8 cellular contexts compared by ENCODE assay signal in genomic region chr14:75229923-75230792, GRCh38. TPM values are rescaled to one million over a fixed set of nuclear protein-coding genes. Genes with fewer than 3 reads are reported as not detected.
DNase-seq lines count a peak whose midpoint lies in the region; ATAC-seq and TF ChIP-seq lines count a peak whose summit lies in the region.

No MANE protein-coding gene starts in this region.

- H3F3A ChIP-seq in MM.1S (ENCODE audit: insufficient read depth, low read length) = peaks cover 3% of the 10 kb centered on the region; the same call in 1 of the 2 replicates

- POLR2A ChIA-PET in activated CD4-positive, alpha-beta memory T cell treated with anti-CD3 and anti-CD28 coated beads, Interleukin-2, amount 10 ng/mL, durations not matched to agents 7 days and 5 days (lab: Charles Lee) = interaction anchor here (0.5 to 1.9 kb wide), 7 partner anchors 9 to 66 kb away, joined by 3 to 9 read pairs (median 4); no protein-coding TSS in a partner anchor

- TF ChIP-seq CTCF in MM.1S (IDR thresholded peaks at IDR 0.05; ENCODE audit: low read length) = no peak
- peak; percentile 32 for TF ChIP-seq CTCF in retinal pigment epithelial cell (conservative IDR thresholded peaks at IDR 0.05; ENCODE audit: low read depth, low read length)

- no peaks in the 10 kb centered on the region for H3K9me3 Mint-ChIP-seq in activated CD4-positive, alpha-beta memory T cell treated with anti-CD3 and anti-CD28 coated beads, Interleukin-2, amount 10 ng/mL, durations not matched to agents 7 days and 5 days

- no peaks in the 10 kb centered on the region for H3K27me3 ChIP-seq in BLaER1
- no peaks in the 10 kb centered on the region for H3K27me3 ChIP-seq in MM.1S (replicated peaks; ENCODE audit: insufficient read depth, low read length)

- H3K36me3 ChIP-seq in BLaER1 (no peaks in the 10 kb centered on the region), MM.1S (replicated peaks; ENCODE audit: insufficient read depth, low read length) (no peaks in the 10 kb centered on the region)

- no peaks in the 10 kb centered on the region for H3K9me2 ChIP-seq in MM.1S (replicated peaks; ENCODE audit: insufficient read depth, low read length)

- peak; percentile 70 for DNase-seq in MM.1S
- peak; percentile 65 for DNase-seq in activated CD4-positive, alpha-beta memory T cell treated with anti-CD3 and anti-CD28 coated beads, Interleukin-2, amount 10 ng/mL, durations not matched to agents 7 days and 5 days
- DNase-seq in retinal pigment epithelial cell (ENCODE audit: low read depth) = peak; percentile 68

- H3K4me1 Mint-ChIP-seq in activated CD4-positive, alpha-beta memory T cell treated with anti-CD3 and anti-CD28 coated beads, Interleukin-2, amount 10 ng/mL, durations not matched to agents 7 days and 5 days = peaks cover 42% of the 10 kb centered on the region

- H2AFZ ChIP-seq in MM.1S (ENCODE audit: low read length) = peak overlapping the region; percentile 18; the same call in 1 of the 2 replicates

- H3K4me3 ChIP-seq in BLaER1 (no peak overlapping the region), MM.1S (ENCODE audit: low read length) (no peak overlapping the region), retinal pigment epithelial cell (ENCODE audit: low read length) (no peak overlapping the region)

- ATAC-seq in GM19395 (IDR thresholded peaks at IDR 0.05; ENCODE audit: unreplicated experiment) (peak; percentile 55), esophagus mucosa (peak; percentile 91), HG02884 (IDR thresholded peaks at IDR 0.05; ENCODE audit: unreplicated experiment) (no peak), GM21515 (IDR thresholded peaks at IDR 0.05; ENCODE audit: unreplicated experiment) (no peak)

- H3K4me3 Mint-ChIP-seq in activated CD4-positive, alpha-beta memory T cell treated with anti-CD3 and anti-CD28 coated beads, Interleukin-2, amount 10 ng/mL, durations not matched to agents 7 days and 5 days = no peak overlapping the region

- H3K27me3 Mint-ChIP-seq in activated CD4-positive, alpha-beta memory T cell treated with anti-CD3 and anti-CD28 coated beads, Interleukin-2, amount 10 ng/mL, durations not matched to agents 7 days and 5 days = peaks cover 15% of the 10 kb centered on the region

- H3K36me3 Mint-ChIP-seq in activated CD4-positive, alpha-beta memory T cell treated with anti-CD3 and anti-CD28 coated beads, Interleukin-2, amount 10 ng/mL, durations not matched to agents 7 days and 5 days (ENCODE audit: low read depth) = no peaks in the 10 kb centered on the region

- H3K4me1 ChIP-seq in BLaER1 = peaks cover 69% of the 10 kb centered on the region
- peaks cover 33% of the 10 kb centered on the region for H3K4me1 ChIP-seq in MM.1S (ENCODE audit: low read length)

- H3K9me3 ChIP-seq in BLaER1 = peaks cover 9% of the 10 kb centered on the region
- no peaks in the 10 kb centered on the region for H3K9me3 ChIP-seq in MM.1S (replicated peaks; ENCODE audit: insufficient read depth, low read length)

- H3K4me2 ChIP-seq in BLaER1 (peak overlapping the region; percentile 69), MM.1S (ENCODE audit: low read depth, low read length) (peak overlapping the region; percentile 32; the same call in 1 of the 2 replicates)

- H3K79me2 ChIP-seq in MM.1S (ENCODE audit: low read length) = no peaks in the 10 kb centered on the region

- H3K9ac ChIP-seq in BLaER1 (no peak overlapping the region), MM.1S (ENCODE audit: low read length) (peak overlapping the region; percentile 23; the same call in 1 of the 2 replicates)

- H3K27ac ChIP-seq in BLaER1 = peak overlapping the region; percentile 39
- peak overlapping the region; percentile 79 for H3K27ac ChIP-seq in MM.1S (ENCODE audit: low read length)

- H3K27ac Mint-ChIP-seq in activated CD4-positive, alpha-beta memory T cell treated with anti-CD3 and anti-CD28 coated beads, Interleukin-2, amount 10 ng/mL, durations not matched to agents 7 days and 5 days = peak overlapping the region; percentile 67

- H4K20me1 ChIP-seq in BLaER1 = no peaks in the 10 kb centered on the region
- no peaks in the 10 kb centered on the region for H4K20me1 ChIP-seq in MM.1S (ENCODE audit: insufficient read depth, low read length)

- CTCF ChIA-PET in activated CD4-positive, alpha-beta memory T cell treated with anti-CD3 and anti-CD28 coated beads, Interleukin-2, amount 10 ng/mL, durations not matched to agents 7 days and 5 days (lab: Charles Lee) = interaction anchor here (0.9 to 1.2 kb wide), 3 partner anchors 11 to 92 kb away, joined by 4 to 5 read pairs (median 4); no protein-coding TSS in a partner anchor

RNA-seq across cellular contexts. Expression of gene FOS, which starts 48.5 kb away (rescaled TPM):
- 10 to 100 TPM; 49.7 to 53.5 TPM for total RNA-seq in activated CD4-positive, alpha-beta memory T cell treated with anti-CD3 and anti-CD28 coated beads, Interleukin-2, amount 10 ng/mL, durations not matched to agents 7 days and 5 days
- total RNA-seq in esophagus mucosa = 125 TPM

RNA-seq across cellular contexts. Expression of gene TMED10, which starts 53.7 kb away (rescaled TPM):
- 100 to 1,000 TPM; 207 to 224 TPM for total RNA-seq in activated CD4-positive, alpha-beta memory T cell treated with anti-CD3 and anti-CD28 coated beads, Interleukin-2, amount 10 ng/mL, durations not matched to agents 7 days and 5 days
- total RNA-seq in esophagus mucosa = 293 TPM

Comparison
In these comparisons a context has a peak if more than half of its experiments do, and no peak if none do; other contexts are left out.
1. ATAC-seq: peak in GM19395 (single experiment) and esophagus mucosa (single experiment); none in HG02884 (single experiment) and GM21515 (single experiment).
2. Peak in every context shown above with its lines, with median percentiles within 50 percentile points of each other: DNase-seq.